ENCODE assay signal across 8 cellular contexts in genomic region chr2:55233658-55233940, GRCh38. TPM values are rescaled to one million over a fixed set of nuclear protein-coding genes. Genes with fewer than 3 reads are reported as not detected.
A peak's percentile ranks its signal among the peaks of the same experiment; 100 is the strongest.
DNase-seq lines count a peak whose midpoint lies in the region; ATAC-seq and TF ChIP-seq lines count a peak whose summit lies in the region.

No MANE protein-coding gene starts in this region.

- no peaks in the 10 kb centered on the region for H3K27me3 ChIP-seq in kidney epithelial cell (ENCODE audit: control insufficient read depth, insufficient read depth, low read length)

- no peaks in the 10 kb centered on the region for H3K27me3 Mint-ChIP-seq in activated CD4-positive, alpha-beta T cell treated with anti-CD3 and anti-CD28 coated beads for 36 hours
- no peaks in the 10 kb centered on the region for H3K27me3 Mint-ChIP-seq in activated naive CD8-positive, alpha-beta T cell treated with anti-CD3 and anti-CD28 coated beads, Interleukin-2, amount 50 U/mL, for 24 hours

- POLR2A ChIA-PET in activated CD4-positive, alpha-beta T cell treated with anti-CD3 and anti-CD28 coated beads for 36 hours (lab: Charles Lee) = no interaction called here

- CTCF ChIA-PET in activated CD4-positive, alpha-beta T cell treated with anti-CD3 and anti-CD28 coated beads for 36 hours (lab: Charles Lee) = no interaction called here

- peak overlapping the region; percentile 77 for H3K4me3 ChIP-seq in kidney epithelial cell (ENCODE audit: low read depth, low read length)

- H3K27ac ChIP-seq in substantia nigra (ENCODE audit: low read depth, low read length, poor library complexity, severe bottlenecking) = peak overlapping the region; percentile 93

- no peak for ATAC-seq in activated CD4-positive, alpha-beta T cell treated with anti-CD3 and anti-CD28 coated beads for 36 hours
- no peak for ATAC-seq in activated naive CD8-positive, alpha-beta T cell treated with anti-CD3 and anti-CD28 coated beads, Interleukin-2, amount 50 U/mL, for 24 hours

- H3K36me3 Mint-ChIP-seq in activated CD4-positive, alpha-beta T cell treated with anti-CD3 and anti-CD28 coated beads for 36 hours (ENCODE audit: low read depth) = peaks cover 61% of the 10 kb centered on the region
- peaks cover 63% of the 10 kb centered on the region for H3K36me3 Mint-ChIP-seq in activated naive CD8-positive, alpha-beta T cell treated with anti-CD3 and anti-CD28 coated beads, Interleukin-2, amount 50 U/mL, for 24 hours (ENCODE audit: low read depth)

- peaks cover 1% of the 10 kb centered on the region for H3K36me3 ChIP-seq in kidney epithelial cell (ENCODE audit: control insufficient read depth, insufficient read depth, low read length)

- H3K4me3 Mint-ChIP-seq in activated CD4-positive, alpha-beta T cell treated with anti-CD3 and anti-CD28 coated beads for 36 hours = peak overlapping the region; percentile 98
- H3K4me3 Mint-ChIP-seq in activated naive CD8-positive, alpha-beta T cell treated with anti-CD3 and anti-CD28 coated beads, Interleukin-2, amount 50 U/mL, for 24 hours = peak overlapping the region; percentile 98

- H3K4me1 Mint-ChIP-seq in activated CD4-positive, alpha-beta T cell treated with anti-CD3 and anti-CD28 coated beads for 36 hours = peaks cover 50% of the 10 kb centered on the region
- H3K4me1 Mint-ChIP-seq in activated naive CD8-positive, alpha-beta T cell treated with anti-CD3 and anti-CD28 coated beads, Interleukin-2, amount 50 U/mL, for 24 hours = peaks cover 50% of the 10 kb centered on the region

- intact Hi-C loops in activated CD4-positive, alpha-beta T cell treated with anti-CD3 and anti-CD28 coated beads for 36 hours (cut with DNase I, micrococcal nuclease) = loop anchor here (2.0 to 10.0 kb wide), 9 partner anchors 35 to 1261 kb away; partner anchors contain the start of genes CCDC88A (in 1 of the 2), CFAP36 (in 1 of the 2), EML6 (in 1 of the 2) and MTIF2 (in 1 of the 2)

- H3K27ac Mint-ChIP-seq in activated CD4-positive, alpha-beta T cell treated with anti-CD3 and anti-CD28 coated beads for 36 hours = peak overlapping the region; percentile 98
- H3K27ac Mint-ChIP-seq in activated naive CD8-positive, alpha-beta T cell treated with anti-CD3 and anti-CD28 coated beads, Interleukin-2, amount 50 U/mL, for 24 hours = peak overlapping the region; percentile 99

- no peak for DNase-seq in activated CD4-positive, alpha-beta T cell treated with anti-CD3 and anti-CD28 coated beads for 36 hours
- DNase-seq in activated CD4-positive, alpha-beta T cell treated with anti-CD3 and anti-CD28 coated beads, Interleukin-2, amount 50 U/mL, for 48 hours = no peak
- no peak for DNase-seq in activated naive CD8-positive, alpha-beta T cell treated with anti-CD3 and anti-CD28 coated beads, Interleukin-2, amount 50 U/mL, for 24 hours
- DNase-seq in kidney epithelial cell (ENCODE audit: low read depth) (no peak), substantia nigra (lab: John Stamatoyannopoulos, UW) (no peak), GM10266 (ENCODE audit: extremely low spot score) (no peak), NCI-H146 (lab: John Stamatoyannopoulos, UW) (no peak)
- no peak for DNase-seq in stimulated activated CD4-positive, alpha-beta T cell treated with anti-CD3 and anti-CD28 coated beads, Interleukin-4, amount 100 ng/mL, for 1 hour

- TF ChIP-seq CTCF in kidney epithelial cell (IDR thresholded peaks at IDR 0.05; ENCODE audit: insufficient read depth, low read length, poor library complexity, severe bottlenecking) (no peak), GM10266 (IDR thresholded peaks at IDR 0.05; ENCODE audit: control insufficient read depth, insufficient read depth, low read depth, missing control alignments) (no peak)

- no peaks in the 10 kb centered on the region for H3K9me3 Mint-ChIP-seq in activated CD4-positive, alpha-beta T cell treated with anti-CD3 and anti-CD28 coated beads for 36 hours (ENCODE audit: low read depth)
- H3K9me3 Mint-ChIP-seq in activated naive CD8-positive, alpha-beta T cell treated with anti-CD3 and anti-CD28 coated beads, Interleukin-2, amount 50 U/mL, for 24 hours = no peaks in the 10 kb centered on the region

RNA-seq across cellular contexts. Expression of gene RPS27A, which starts 1.1 kb away (rescaled TPM):
- 1,000 to 10,000 TPM in 1 of 2 experiments, 100 to 1,000 TPM in 1; 674 to 1,461 TPM for total RNA-seq in activated CD4-positive, alpha-beta T cell treated with anti-CD3 and anti-CD28 coated beads for 36 hours
- 3,043 and 3,295 TPM in 2 replicates for total RNA-seq in kidney epithelial cell

RNA-seq across cellular contexts. Expression of gene CLHC1, which starts 1.5 kb away (rescaled TPM):
- 1 to 10 TPM; 4.0 to 6.1 TPM for total RNA-seq in activated CD4-positive, alpha-beta T cell treated with anti-CD3 and anti-CD28 coated beads for 36 hours
- total RNA-seq in kidney epithelial cell = 5.8 and 16.5 TPM in 2 replicates

RNA-seq across cellular contexts. Expression of gene MTIF2, which starts 35.4 kb away (rescaled TPM):
- total RNA-seq in activated CD4-positive, alpha-beta T cell treated with anti-CD3 and anti-CD28 coated beads for 36 hours = 10 to 100 TPM; 37.3 to 43.2 TPM
- total RNA-seq in kidney epithelial cell = 34.8 and 39.9 TPM in 2 replicates
